28 cellular contexts compared by ENCODE assay signal in the genomic region with DNA sequence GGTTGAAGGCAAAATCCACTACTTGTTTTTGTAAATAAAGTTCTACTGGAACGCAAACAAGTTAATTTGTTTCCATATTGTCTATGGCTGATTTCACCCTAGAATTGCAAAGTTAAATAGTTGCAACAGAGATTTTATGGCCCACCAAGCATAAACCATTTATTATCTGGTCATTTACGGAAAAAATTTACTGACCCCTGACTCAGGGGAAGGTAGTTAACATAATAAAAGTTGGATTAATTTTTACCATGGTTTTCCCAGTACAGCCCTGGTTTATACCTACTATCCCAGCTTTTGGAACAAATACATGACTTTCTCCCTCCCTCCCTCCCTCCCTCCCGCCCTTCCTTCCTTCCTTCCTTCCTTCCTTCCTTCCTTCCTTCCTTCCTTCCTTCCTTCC.
"Had no signal": no experiment of that assay in that cellular context is flagged by ENCODE, and none has a peak within 500 bp of the region (broad histone marks: within the 10 kb centered on the region; RNA-seq: fewer than 3 reads in every experiment).

No MANE protein-coding gene starts in this region.

- H3K4me2 ChIP-seq: smooth muscle cell had no signal

- ATAC-seq: naive thymus-derived CD8-positive, alpha-beta T cell; natural killer cell treated with Interleukin-12 subunit alpha and Interleukin-12 subunit beta and Interleukin-15 and Interleukin-18, amount 100 ng/mL, for 72 hours; pancreas; right cardiac atrium; sciatic nerve; stimulated activated memory B cell treated with anti-CD40 and anti-IgM and Interleukin-4, amounts not matched to agents 10 μg/mL and 1 μg/mL and 100 μg/mL, for 72 hours; stimulated activated naive CD8-positive, alpha-beta T cell treated with anti-CD3 and anti-CD28 coated beads, Interleukin-15, amount 100 ng/mL, for 72 hours; stimulated activated naive CD8-positive, alpha-beta T cell treated with anti-CD3 and anti-CD28 coated beads, Interleukin-15, Interleukin-2, amounts not matched to agents 100 U/mL and 50 U/mL, for 24 hours had no signal

- H3K4me3 ChIP-seq: pancreas, prostate gland, skin epidermis, smooth muscle cell, spleen, suprapubic skin, testis, tibial artery, transverse colon, vagina had no signal

- H3K27me3 ChIP-seq: neutrophil, pancreas, spleen, suprapubic skin, testis, tibial artery, transverse colon, vagina had no signal

- H3K27ac ChIP-seq: neutrophil, pancreas, prostate gland, skin epidermis, spleen, suprapubic skin, testis, tibial artery, transverse colon, vagina had no signal

- H3K9me3 ChIP-seq: neutrophil, pancreas, prostate gland, testis, tibial artery, transverse colon, vagina had no signal

- H3K4me1 ChIP-seq: pancreas, prostate gland, spleen, suprapubic skin, testis, tibial artery, transverse colon, vagina had no signal

- FAIRE-seq: pancreas, urothelium cell line had no signal

- H3K36me3 ChIP-seq: neutrophil, pancreas, prostate gland, spleen, suprapubic skin, tibial artery, transverse colon, vagina had no signal

- DNase-seq: naive thymus-derived CD8-positive, alpha-beta T cell; nephron progenitor cell; nucleus accumbens; pancreas; right cardiac atrium; spleen; stimulated activated CD4-positive, alpha-beta T cell treated with anti-CD3 and anti-CD28 coated beads, Interleukin-12 subunit alpha, Interleukin-12 subunit beta, amount 100 ng/mL, for 4 hours; stimulated activated CD4-positive, alpha-beta T cell treated with anti-CD3 and anti-CD28 coated beads, Interleukin-1b, Interleukin-23, amount 100 ng/mL, for 48 hours; stimulated activated CD4-positive, alpha-beta T cell treated with anti-CD3 and anti-CD28 coated beads, Interleukin-4, amount 100 ng/mL, for 1 hour; stimulated activated CD4-positive, alpha-beta T cell treated with anti-CD3 and anti-CD28 coated beads, Interleukin-4, amount 100 ng/mL, for 4 hours; stimulated activated CD8-positive, alpha-beta memory T cell treated with anti-CD3 and anti-CD28 coated beads, Interleukin-4, amount 100 ng/mL, for 48 hours; stimulated activated naive CD4-positive, alpha-beta T cell; stimulated activated naive CD8-positive, alpha-beta T cell treated with anti-CD3 and anti-CD28 coated beads, Interleukin-15, amount 100 ng/mL, for 72 hours; stimulated activated naive CD8-positive, alpha-beta T cell treated with anti-CD3 and anti-CD28 coated beads, Interleukin-15, Interleukin-2, amounts not matched to agents 100 U/mL and 50 U/mL, for 24 hours; substantia nigra; testis; tibial artery; transverse colon had no signal
